In the genomic region with DNA sequence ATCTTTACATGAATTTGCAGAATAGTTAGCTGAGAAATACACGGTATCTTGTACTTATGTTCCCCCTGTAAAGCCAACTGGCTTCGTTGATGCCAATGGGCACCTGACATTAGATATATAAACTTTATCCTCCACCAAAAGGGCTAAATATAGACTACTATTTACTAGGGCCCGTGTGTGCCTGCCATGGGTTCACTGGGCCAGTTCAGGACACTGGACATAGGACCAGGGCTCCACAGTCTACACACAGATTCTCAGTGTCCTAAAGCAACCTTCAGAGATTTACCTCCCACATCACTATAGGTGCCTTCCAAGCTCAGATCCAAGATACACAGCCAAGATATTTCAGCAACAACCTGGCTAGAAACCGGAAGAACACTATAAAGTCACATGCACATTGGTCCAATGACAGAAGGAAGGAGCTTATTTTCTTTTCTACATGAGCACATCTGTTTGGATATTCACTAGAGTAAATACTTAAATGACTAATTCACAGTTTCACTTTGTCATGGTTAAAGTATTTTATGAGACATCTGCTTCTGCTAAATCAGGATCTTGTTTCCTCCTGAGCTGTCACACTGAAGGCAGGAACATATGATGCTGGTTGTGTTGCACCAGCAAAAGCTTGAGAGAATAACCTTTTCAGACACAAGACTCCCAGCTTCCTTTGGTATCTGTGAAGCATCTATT, we compare ENCODE assay signal across 8 cellular contexts.
DNase-seq lines count a peak whose midpoint lies in the region; ATAC-seq and TF ChIP-seq lines count a peak whose summit lies in the region.

No MANE protein-coding gene starts in this region.

- ATAC-seq in HG02938 (IDR thresholded peaks at IDR 0.05; ENCODE audit: unreplicated experiment) = peak; percentile 77

- TF ChIP-seq CTCF in nephron progenitor cell (IDR thresholded peaks at IDR 0.05) = no peak

- no peak overlapping the region for H3K27ac Mint-ChIP-seq in nephron progenitor cell

- H3K4me3 ChIP-seq in adipocyte (ENCODE audit: low read length) = no peak overlapping the region

- no peaks in the 10 kb centered on the region for H3K36me3 ChIP-seq in adipocyte (ENCODE audit: control insufficient read depth, insufficient read depth, low read length, severe bottlenecking)

- H3K9ac ChIP-seq in adipocyte (ENCODE audit: low read length) = no peak overlapping the region

- H3K9me3 ChIP-seq in adipocyte (ENCODE audit: control insufficient read depth, low read length) = no peaks in the 10 kb centered on the region

- peak; percentile 73 for DNase-seq in NCI-H510A treated with DMSO at 0.1 percent for 48 hours (lab: John Stamatoyannopoulos, UW)
- no peak for DNase-seq in NCI-H510A (lab: John Stamatoyannopoulos, UW)
- peak; percentile 7 for DNase-seq in adipocyte (ENCODE audit: low read depth)
- peak; percentile 6 for DNase-seq in smooth muscle cell of the brain vasculature (ENCODE audit: low read depth, low spot score)
- DNase-seq in activated CD4-positive, alpha-beta T cell treated with anti-CD3 and anti-CD28 coated beads, Interleukin-2, amount 50 U/mL, for 4 hours = no peak
- DNase-seq in NCI-H1048 (lab: John Stamatoyannopoulos, UW) = no peak
- no peak for DNase-seq in nephron progenitor cell

- peaks cover 8% of the 10 kb centered on the region for H3K27me3 ChIP-seq in adipocyte (replicated peaks; ENCODE audit: control insufficient read depth, insufficient read depth, low read length)

- no peak overlapping the region for H3K4me3 Mint-ChIP-seq in nephron progenitor cell

- H3K9me3 Mint-ChIP-seq in nephron progenitor cell = no peaks in the 10 kb centered on the region

- no peaks in the 10 kb centered on the region for H3K36me3 Mint-ChIP-seq in nephron progenitor cell (ENCODE audit: low read depth)

- peaks cover 69% of the 10 kb centered on the region for H3K27me3 Mint-ChIP-seq in nephron progenitor cell (ENCODE audit: low read depth, poor library complexity)

- H3K4me1 Mint-ChIP-seq in nephron progenitor cell = no peaks in the 10 kb centered on the region

- peaks cover 6% of the 10 kb centered on the region for H3K4me1 ChIP-seq in adipocyte (ENCODE audit: control insufficient read depth, insufficient read depth, low read length)

Comparison
In these comparisons a context has a peak if more than half of its experiments do, and no peak if none do; other contexts are left out.
1. DNase-seq: peak in NCI-H510A treated with DMSO at 0.1 percent for 48 hours (single experiment), adipocyte (single experiment) and smooth muscle cell of the brain vasculature (single experiment); none in NCI-H510A (single experiment), activated CD4-positive, alpha-beta T cell treated with anti-CD3 and anti-CD28 coated beads, Interleukin-2, amount 50 U/mL, for 4 hours (0 of 2), NCI-H1048 (single experiment) and nephron progenitor cell (single experiment).